Comparison of ENCODE assay signal across 28 cellular contexts in the genomic region with DNA sequence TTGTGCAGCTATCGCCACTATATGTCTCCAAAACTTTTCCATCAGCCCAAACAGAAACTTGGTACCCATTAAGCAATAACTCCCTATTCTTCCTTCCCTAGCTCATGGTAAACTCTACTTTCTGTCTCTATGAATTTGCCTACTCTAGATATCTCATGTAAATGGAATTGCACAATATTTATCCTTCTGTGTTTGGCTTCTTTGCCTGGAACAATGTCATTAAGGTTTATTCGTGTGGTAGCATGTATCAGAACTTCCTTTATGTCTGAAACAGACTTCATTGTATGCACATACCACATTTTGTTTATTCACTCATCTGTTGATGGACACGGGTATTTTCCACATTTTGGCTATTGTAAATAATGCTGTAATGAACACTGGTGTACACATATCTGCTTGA. TPM values are rescaled to one million over a fixed set of nuclear protein-coding genes. Genes with fewer than 3 reads are reported as not detected.
"Had no signal": no experiment of that assay in that cellular context is flagged by ENCODE, and none has a peak within 500 bp of the region (broad histone marks: within the 10 kb centered on the region; RNA-seq: fewer than 3 reads in every experiment).

No MANE protein-coding gene starts in this region.

- FAIRE-seq: colon, islet of Langerhans, urothelium cell line had no signal

- H3K9me3 ChIP-seq: esophagus squamous epithelium, lower lobe of right lung, ovary, tibial artery had no signal

- H3K4me2 ChIP-seq: smooth muscle cell had no signal

- H3K4me1 ChIP-seq: esophagus squamous epithelium, lower lobe of right lung, tibial artery had no signal

- H3K4me3 ChIP-seq: dorsolateral prefrontal cortex, esophagus squamous epithelium, heart right ventricle, lower lobe of right lung, ovary, smooth muscle cell, tibial artery had no signal

- H3K27ac ChIP-seq: dorsolateral prefrontal cortex, esophagus squamous epithelium, lower lobe of right lung, ovary, tibial artery had no signal

- H3K27me3 ChIP-seq: esophagus squamous epithelium, heart right ventricle, ovary, tibial artery had no signal

- H3K36me3 ChIP-seq: esophagus squamous epithelium, heart right ventricle, lower lobe of right lung, ovary, tibial artery had no signal

- DNase-seq: dorsolateral prefrontal cortex; effector CD4-positive, alpha-beta T cell; esophagus squamous epithelium; foreskin melanocyte; glutamatergic neuron; heart right ventricle; hippocampal formation; kidney glomerular epithelial cell; left ventricle myocardium superior; lower lobe of right lung; naive thymus-derived CD8-positive, alpha-beta T cell; nephron progenitor cell; occipital lobe; ovary; posterior cingulate gyrus; stimulated activated CD4-positive, alpha-beta T cell treated with anti-CD3 and anti-CD28 coated beads, Interleukin-12 subunit alpha, Interleukin-12 subunit beta, amount 100 ng/mL, for 4 hours; stimulated activated CD4-positive, alpha-beta T cell treated with anti-CD3 and anti-CD28 coated beads, Interleukin-1b, Interleukin-23, amount 100 ng/mL, for 48 hours; stimulated activated CD4-positive, alpha-beta T cell treated with anti-CD3 and anti-CD28 coated beads, Interleukin-4, amount 100 ng/mL, for 1 hour; stimulated activated CD8-positive, alpha-beta memory T cell treated with anti-CD3 and anti-CD28 coated beads, Interleukin-4, amount 100 ng/mL, for 48 hours; stimulated activated naive CD4-positive, alpha-beta T cell; stimulated activated naive CD8-positive, alpha-beta T cell treated with anti-CD3 and anti-CD28 coated beads, Interleukin-15, amount 100 ng/mL, for 72 hours; tibial artery had no signal

- ATAC-seq: heart right ventricle; left ventricle myocardium superior; lower lobe of right lung; naive thymus-derived CD8-positive, alpha-beta T cell; sciatic nerve; stimulated activated naive CD8-positive, alpha-beta T cell treated with anti-CD3 and anti-CD28 coated beads, Interleukin-15, amount 100 ng/mL, for 72 hours had no signal

RNA-seq across cellular contexts. Expression of a gene that starts 40.7 kb away (rescaled TPM):
- total RNA-seq: epithelial cell of proximal tubule; naive thymus-derived CD8-positive, alpha-beta T cell; smooth muscle cell had no signal
- polyA plus RNA-seq: naive thymus-derived CD8-positive, alpha-beta T cell; smooth muscle cell had no signal
